In the genomic region with DNA sequence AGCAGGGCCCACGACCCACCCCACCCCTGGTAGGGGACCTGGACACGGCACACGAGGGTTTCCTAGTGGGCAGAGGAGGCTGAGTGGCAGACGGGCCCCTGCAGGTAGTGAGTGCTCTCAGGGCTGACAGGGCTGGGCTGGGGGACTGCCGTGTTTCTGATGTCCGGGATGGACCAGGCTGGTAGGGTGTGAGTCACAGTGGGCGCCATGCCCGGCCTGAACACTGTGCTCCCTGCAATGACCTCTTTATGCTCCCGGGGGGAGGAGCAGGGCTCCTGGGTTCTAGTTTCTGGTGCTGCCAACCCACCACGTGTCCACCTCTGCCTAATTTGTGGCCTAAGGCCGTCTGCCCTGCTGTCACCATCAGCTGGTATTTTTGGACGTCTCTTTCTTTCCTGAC, we compare ENCODE assay signal across 8 cellular contexts. TPM values are rescaled to one million over a fixed set of nuclear protein-coding genes. Genes with fewer than 3 reads are reported as not detected.
DNase-seq lines count a peak whose midpoint lies in the region; ATAC-seq, FAIRE-seq and TF ChIP-seq lines count a peak whose summit lies in the region.

No MANE protein-coding gene starts in this region.

- TF ChIP-seq POLR2A in testis (IDR thresholded peaks at IDR 0.05): no peak
- TF ChIP-seq POLR2A in GM12891 (IDR thresholded peaks at IDR 0.05; ENCODE audit: low read depth, low read length): no peak

- no peak overlapping the region for H3K4me3 ChIP-seq in testis

- CTCF ChIA-PET in GM10248 (lab: Yijun Ruan, JAX): interaction anchor here (2.0 kb wide), 1 partner anchor 11 kb away, joined by 8 read pairs; no protein-coding TSS in a partner anchor

- H3K27me3 Mint-ChIP-seq in natural killer cell (ENCODE audit: low read depth in 2 of 2) (peaks cover 36 to 39% of the 10 kb centered on the region in 2 donors), chondrocyte (ENCODE audit: low read depth) (no peaks in the 10 kb centered on the region)
- H3K27me3 Mint-ChIP-seq in natural killer cell treated with Interleukin-12 subunit alpha and Interleukin-12 subunit beta and Interleukin-15 and Interleukin-18, amount 100 ng/mL, for 72 hours: peaks cover 30 to 35% of the 10 kb centered on the region in 2 donors

- H3K9me3 Mint-ChIP-seq in natural killer cell (no peaks in the 10 kb centered on the region), chondrocyte (ENCODE audit: low read depth) (no peaks in the 10 kb centered on the region)
- H3K9me3 Mint-ChIP-seq in natural killer cell treated with Interleukin-12 subunit alpha and Interleukin-12 subunit beta and Interleukin-15 and Interleukin-18, amount 100 ng/mL, for 72 hours: no peaks in the 10 kb centered on the region

- TF ChIP-seq CTCF in natural killer cell (IDR thresholded peaks at IDR 0.05): no peak
- TF ChIP-seq CTCF in chondrocyte (IDR thresholded peaks at IDR 0.05): no peak
- no peak for TF ChIP-seq CTCF in testis (IDR thresholded peaks at IDR 0.05)
- TF ChIP-seq CTCF in GM10248 (IDR thresholded peaks at IDR 0.05; ENCODE audit: control extremely low read depth, extremely low read depth, low read depth, missing control alignments): no peak

- no peak for FAIRE-seq in GM12891 (lab: Jason Lieb, UNC)

- H3K27ac Mint-ChIP-seq in natural killer cell: no peak overlapping the region
- no peak overlapping the region for H3K27ac Mint-ChIP-seq in natural killer cell treated with Interleukin-12 subunit alpha and Interleukin-12 subunit beta and Interleukin-15 and Interleukin-18, amount 100 ng/mL, for 72 hours
- H3K27ac Mint-ChIP-seq in chondrocyte (ENCODE audit: unreplicated experiment): peak overlapping the region; percentile 83

- POLR2A ChIA-PET in GM10248 (lab: Yijun Ruan, JAX): no interaction called here

- WGBS in testis, 2 donors: 44 to 47% methylated on average over 2 to 12 of the region's 12 CpGs

- peak overlapping the region in 1 of 2 donors; percentile 66 for H3K27ac ChIP-seq in testis

- H3K4me1 ChIP-seq in testis: peaks cover 41% of the 10 kb centered on the region

- H3K36me3 ChIP-seq in testis (ENCODE audit: low read depth, missing control alignments): no peaks in the 10 kb centered on the region

- ATAC-seq in natural killer cell: no peak
- ATAC-seq in natural killer cell treated with Interleukin-12 subunit alpha and Interleukin-12 subunit beta and Interleukin-15 and Interleukin-18, amount 100 ng/mL, for 72 hours: no peak

- H3K36me3 Mint-ChIP-seq in natural killer cell: no peaks in the 10 kb centered on the region
- no peaks in the 10 kb centered on the region for H3K36me3 Mint-ChIP-seq in natural killer cell treated with Interleukin-12 subunit alpha and Interleukin-12 subunit beta and Interleukin-15 and Interleukin-18, amount 100 ng/mL, for 72 hours
- H3K36me3 Mint-ChIP-seq in chondrocyte (ENCODE audit: low read depth): peaks cover 8% of the 10 kb centered on the region

- intact Hi-C loops in natural killer cell (cut with micrococcal nuclease): no loop called here
- intact Hi-C loops in testis (cut with DNase I; ENCODE audit: low total_unique reads): no loop called here

- DNase-seq in natural killer cell (no peak), chondrocyte (ENCODE audit: low spot score) (no peak), kidney tubule cell (ENCODE audit: low spot score) (peak; percentile 82), testis (peak; percentile 77), GM12891 (ENCODE audit: insufficient read length, low spot score) (no peak), T-helper 1 cell (no peak), GM10248 (ENCODE audit: extremely low spot score) (no peak)
- no peak for DNase-seq in natural killer cell treated with Interleukin-12 subunit alpha and Interleukin-12 subunit beta and Interleukin-15 and Interleukin-18, amount 100 ng/mL, for 72 hours (ENCODE audit: low spot score)

- H3K4me1 Mint-ChIP-seq in natural killer cell (peaks cover 10 to 18% of the 10 kb centered on the region in 2 donors), chondrocyte (ENCODE audit: low read depth) (peaks cover 73% of the 10 kb centered on the region)
- peaks cover 11 to 15% of the 10 kb centered on the region in 2 donors for H3K4me1 Mint-ChIP-seq in natural killer cell treated with Interleukin-12 subunit alpha and Interleukin-12 subunit beta and Interleukin-15 and Interleukin-18, amount 100 ng/mL, for 72 hours (ENCODE audit: low read depth in 2 of 2)

- peak overlapping the region; percentile 43 for H3K4me3 Mint-ChIP-seq in natural killer cell
- no peak overlapping the region for H3K4me3 Mint-ChIP-seq in natural killer cell treated with Interleukin-12 subunit alpha and Interleukin-12 subunit beta and Interleukin-15 and Interleukin-18, amount 100 ng/mL, for 72 hours
- peak overlapping the region; percentile 83 for H3K4me3 Mint-ChIP-seq in chondrocyte (ENCODE audit: unreplicated experiment)

- H3K9me3 ChIP-seq in testis: no peaks in the 10 kb centered on the region

- no peaks in the 10 kb centered on the region for H3K27me3 ChIP-seq in testis

TF ChIP-seq in GM12891, 5 proteins besides CTCF, POLR2A, EP300 and RAD21:
- TF ChIP-seq POLR2AphosphoS5 (IDR thresholded peaks at IDR 0.05; ENCODE audit: low read depth, low read length) (no peak), SPI1 (IDR thresholded peaks at IDR 0.05; ENCODE audit: low read depth, low read length) (no peak), POU2F2 (IDR thresholded peaks at IDR 0.05; ENCODE audit: low read depth, low read length) (no peak), PAX5 (IDR thresholded peaks at IDR 0.05; ENCODE audit: insufficient read depth, low read length, severe bottlenecking) (no peak), TAF1 (IDR thresholded peaks at IDR 0.05; ENCODE audit: low read depth, low read length) (no peak)

RNA-seq across cellular contexts. Expression of gene ARHGAP23, which starts 26.3 kb away (rescaled TPM):
- total RNA-seq in natural killer cell (1 to 10 TPM in 2 of 3 donors, under 1 TPM in 1; 0.19 to 1.8 (median 1.7) TPM), chondrocyte (109 to 165 TPM (median 157 TPM) in 3 replicates), testis (100 to 1,000 TPM; 146 to 235 TPM)
- 1 to 10 TPM in 1 of 2 donors, under 1 TPM in 1; 0.55 to 2.9 TPM for total RNA-seq in natural killer cell treated with Interleukin-12 subunit alpha and Interleukin-12 subunit beta and Interleukin-15 and Interleukin-18, amount 100 ng/mL, for 72 hours
- polyA plus RNA-seq in testis (ENCODE audit: insufficient read depth, low read depth, low replicate concordance): 78.0 TPM
- polyA plus RNA-seq in GM12891 (2012; ENCODE audit: low read depth, missing spikeins): 1.6 TPM

Comparison
In these comparisons a context has a peak if more than half of its experiments do, and no peak if none do; other contexts are left out.
1. DNase-seq: peak in kidney tubule cell (single experiment) and testis (single experiment); none in natural killer cell (single experiment), natural killer cell treated with Interleukin-12 subunit alpha and Interleukin-12 subunit beta and Interleukin-15 and Interleukin-18, amount 100 ng/mL, for 72 hours (single experiment), chondrocyte (single experiment), GM12891 (single experiment), T-helper 1 cell (0 of 5) and GM10248 (single experiment).
2. RNA of gene ARHGAP23, which starts 26.3 kb away (total RNA-seq): 146 to 235 TPM in testis and 109 to 165 TPM in chondrocyte; 0.55 to 2.9 TPM in natural killer cell treated with Interleukin-12 subunit alpha and Interleukin-12 subunit beta and Interleukin-15 and Interleukin-18, amount 100 ng/mL, for 72 hours and 0.19 to 1.8 TPM in natural killer cell; every median in the first group is over 10 times any median in the second.